11 cellular contexts compared by ENCODE assay signal in genomic region chr14:55122441-55122986, GRCh38. TPM values are rescaled to one million over a fixed set of nuclear protein-coding genes. Genes with fewer than 3 reads are reported as not detected.
A peak's percentile ranks its signal among the peaks of the same experiment; 100 is the strongest.
DNase-seq lines count a peak whose midpoint lies in the region; ATAC-seq, FAIRE-seq and TF ChIP-seq lines count a peak whose summit lies in the region.
"Had no signal": no experiment of that assay in that cellular context is flagged by ENCODE, and none has a peak within 500 bp of the region (broad histone marks: within the 10 kb centered on the region; RNA-seq: fewer than 3 reads in every experiment).

No MANE protein-coding gene starts in this region.

- no peaks in the 10 kb centered on the region for H3K27me3 ChIP-seq in brain microvascular endothelial cell (replicated peaks)
- peaks cover 2 to 4% of the 10 kb centered on the region in 2 experiments; a peak in 3 of 5 replicates for H3K27me3 ChIP-seq in HepG2 (ENCODE audit: control insufficient read depth in 1 of 2, insufficient read depth in 2 of 2, low read length in 2 of 2)
- H3K27me3 ChIP-seq in upper lobe of left lung: no peaks in the 10 kb centered on the region

- TF ChIP-seq CTCF in brain microvascular endothelial cell (IDR thresholded peaks at IDR 0.05; ENCODE audit: low read depth, low read length, missing control alignments): no peak
- TF ChIP-seq CTCF in HepG2 (CRISPR knock-in tag; IDR thresholded peaks at IDR 0.05): no peak
- TF ChIP-seq CTCF in upper lobe of left lung (IDR thresholded peaks at IDR 0.05): no peak

- no peaks in the 10 kb centered on the region for H3K36me3 ChIP-seq in brain microvascular endothelial cell (replicated peaks)
- H3K36me3 ChIP-seq in HepG2 (replicated peaks in 1 of 2; ENCODE audit: control insufficient read depth in 1 of 2, insufficient read depth in 2 of 2, low read length in 2 of 2): no peaks in the 10 kb centered on the region
- no peaks in the 10 kb centered on the region for H3K36me3 ChIP-seq in upper lobe of left lung

- TF ChIP-seq EP300 in HepG2 (IDR thresholded peaks at IDR 0.05; ENCODE audit: low read depth in 2 of 2, low read length in 2 of 2) (no peak), HepG2 (CRISPR knock-in tag; IDR thresholded peaks at IDR 0.05; ENCODE audit: borderline replicate concordance) (no peak), upper lobe of left lung (IDR thresholded peaks at IDR 0.05) (no peak)

- no TSS peak for BruUV-seq in HepG2 (replicated peaks; lab: Mats Ljungman, UMichigan)

- 1% methylated on average over 8 of the region's 8 CpGs for WGBS in HepG2 (ENCODE audit: low lambda C conversion rate)
- WGBS in upper lobe of left lung, 2 donors: 53 to 63% methylated on average over 8 of the region's 8 CpGs

- H3K9ac ChIP-seq in HepG2 (ENCODE audit: insufficient read depth, low read depth, low read length): no peak overlapping the region; the same call in 1 of the 2 replicates

- H3K4me1 ChIP-seq in HepG2 (ENCODE audit: insufficient read depth, low read length) (peaks cover 50% of the 10 kb centered on the region), upper lobe of left lung (peaks cover 24 to 55% (median 48%) of the 10 kb centered on the region in 4 donors)

- H3K4me3 ChIP-seq in brain microvascular endothelial cell (ENCODE audit: low read depth, low read length): no peak overlapping the region
- H3K4me3 ChIP-seq in HepG2 (replicated peaks in 1 of 3; ENCODE audit: insufficient read depth in 1 of 3, low read depth in 2 of 3, low read length in 3 of 3): peak overlapping the region in 1 of 3 experiments; percentile 34; a peak in 1 of 6 replicates
- no peak overlapping the region for H3K4me3 ChIP-seq in upper lobe of left lung

- POLR2A ChIA-PET in HepG2 (lab: Yijun Ruan, JAX): interaction anchor here (1.3 to 3.1 kb wide), 3 partner anchors 14 to 71 kb away, joined by 4 to 22 read pairs (median 14); partner anchors contain the start of gene MAPK1IP1L

- H3K9me3 ChIP-seq in HepG2 (ENCODE audit: low read length) (no peaks in the 10 kb centered on the region), upper lobe of left lung (no peaks in the 10 kb centered on the region)

- TF ChIP-seq POLR2A in HepG2 (IDR thresholded peaks at IDR 0.05; ENCODE audit: insufficient read depth in 1 of 2, low read depth in 2 of 2, low read length in 2 of 2): no peak
- TF ChIP-seq POLR2A in upper lobe of left lung (IDR thresholded peaks at IDR 0.05): no peak

- H4K20me1 ChIP-seq in HepG2 (ENCODE audit: insufficient read depth, low read length): no peaks in the 10 kb centered on the region

- in situ Hi-C loops in brain microvascular endothelial cell (cut with HindIII; ENCODE audit: low pct_ligation_motif_present, low sequenced_read_pairs): no loop called here
- in situ Hi-C loops in HepG2 (cut with HindIII; ENCODE audit: extremely low pct_ligation_motif_present, low pct_unique_long_range_greater_than_20kb): no loop called here

- intact Hi-C loops in HepG2 (cut with micrococcal nuclease; ENCODE audit: unreplicated experiment): no loop called here

- H3K27ac ChIP-seq in brain microvascular endothelial cell (peak overlapping the region; percentile 73), HepG2 (ENCODE audit: extremely low read length, insufficient read depth, low read length) (peak overlapping the region; percentile 61), upper lobe of left lung (peak overlapping the region; percentile 6 to 61 (median 34))

- peak; percentile 29 for DNase-seq in DMS79 treated with DMSO at 0.1 percent for 48 hours (lab: John Stamatoyannopoulos, UW)
- DNase-seq in DMS79 (lab: John Stamatoyannopoulos, UW): no peak
- DNase-seq in brain microvascular endothelial cell: peak; percentile 29
- peak; percentile 34 for DNase-seq in HepG2 (ENCODE audit: low spot score)
- peak in 1 of 2 donors; percentile 45 for DNase-seq in upper lobe of left lung
- no peak for DNase-seq in NOMO-1 treated with DMSO at 0.1 percent for 48 hours (lab: John Stamatoyannopoulos, UW; ENCODE audit: unreplicated experiment)
- DNase-seq in activated gamma-delta T cell treated with Interleukin-2 at 50 U/mL for 16 hours: no peak
- no peak for DNase-seq in SHP77 treated with DMSO at 0.1 percent for 48 hours (lab: John Stamatoyannopoulos, UW)
- DNase-seq: NCI-H2107, retina had no signal

- no peaks in the 10 kb centered on the region for H3K79me2 ChIP-seq in HepG2 (ENCODE audit: insufficient read depth, low read length)

- peak overlapping the region; percentile 70 for H3K4me2 ChIP-seq in HepG2 (ENCODE audit: low read depth, low read length)

- CTCF ChIA-PET in HepG2 (lab: Yijun Ruan, JAX; ENCODE audit: low intra/inter-chr PET ratio, low total read pairs): no interaction called here

- FAIRE-seq in HepG2 (lab: Jason Lieb, UNC): no peak
- FAIRE-seq: endometrium had no signal

- no peak overlapping the region for H2AFZ ChIP-seq in HepG2 (ENCODE audit: low read length)

- ATAC-seq in HepG2 (peak; percentile 87), upper lobe of left lung (ENCODE audit: low FRiP score in 2 of 2) (peak in 1 of 2 donors; percentile 77)

- no peak for TF ChIP-seq RAD21 in HepG2 (CRISPR knock-in tag; IDR thresholded peaks at IDR 0.05)

TF ChIP-seq in HepG2, 621 proteins besides CTCF, POLR2A, EP300 and RAD21 (continues in another document):
- TF ChIP-seq ZNF646 (CRISPR knock-in tag; IDR thresholded peaks at IDR 0.05) (no peak), SMAD1 (CRISPR knock-in tag; IDR thresholded peaks at IDR 0.05; ENCODE audit: borderline replicate concordance, low read depth) (no peak), MEIS1 (CRISPR knock-in tag; IDR thresholded peaks at IDR 0.05; ENCODE audit: borderline replicate concordance) (no peak), ZNF205 (CRISPR knock-in tag; IDR thresholded peaks at IDR 0.05) (no peak), ZFP1 (CRISPR knock-in tag; IDR thresholded peaks at IDR 0.05) (0 out of 2 replicates have a peak, but pooled peaks have one; percentile 7)

RNA-seq across cellular contexts. Expression of gene LGALS3, which starts 6.5 kb away (rescaled TPM):
- total RNA-seq in HepG2 (2016; rRNA removed; fragmentation: Illumina TruSeq; extraction: Trizol) (5.0 and 6.3 TPM in 2 replicates), upper lobe of left lung (100 to 1,000 TPM; 205 to 710 (median 440) TPM)
- 2.6 and 3.6 TPM in 2 replicates for total RNA-seq in HepG2 (2016; cell fraction: cytosol; rRNA removed; fragmentation: Illumina TruSeq; extraction: Trizol; ENCODE audit: low read depth)
- total RNA-seq in HepG2 (2016; cell fraction: insoluble cytoplasmic fraction; rRNA removed; fragmentation: Illumina TruSeq; extraction: Trizol): 6.6 and 7.4 TPM in 2 replicates
- 2.7 and 2.8 TPM in 2 replicates for total RNA-seq in HepG2 (2016; cell fraction: membrane; rRNA removed; fragmentation: Illumina TruSeq; extraction: Trizol)
- total RNA-seq in HepG2 (2016; cell fraction: nucleus; rRNA removed; fragmentation: Illumina TruSeq; extraction: Trizol): 2.9 TPM in 2 replicates
- polyA plus RNA-seq in HepG2 (2011; rRNA removed): 92.2 and 97.4 TPM in 2 replicates
- 78.8 and 85.7 TPM in 2 replicates for polyA plus RNA-seq in HepG2 (2011; cell fraction: cytosol; rRNA removed)
- polyA plus RNA-seq in HepG2 (2011; cell fraction: nucleus; rRNA removed): 48.6 and 48.9 TPM in 2 replicates
- polyA plus RNA-seq in HepG2 (2012): 16.0 and 39.9 TPM in 2 replicates
- 5.0 and 5.9 TPM in 2 replicates for polyA plus RNA-seq in HepG2 (2016; cell fraction: cytosol; fragmentation: Illumina TruSeq; extraction: Trizol; ENCODE audit: low read depth)
- 10.5 and 10.8 TPM in 2 replicates for polyA plus RNA-seq in HepG2 (2016; cell fraction: insoluble cytoplasmic fraction; fragmentation: Illumina TruSeq; extraction: Trizol; ENCODE audit: low read depth)
- 3.3 TPM in 2 replicates for polyA plus RNA-seq in HepG2 (2016; cell fraction: membrane; fragmentation: Illumina TruSeq; extraction: Trizol; ENCODE audit: low read depth)
- polyA plus RNA-seq in HepG2 (2016; cell fraction: nucleus; fragmentation: Illumina TruSeq; extraction: Trizol; ENCODE audit: insufficient read depth, low read depth): 6.0 and 6.6 TPM in 2 replicates
- 42.0 and 143 TPM in 2 replicates for polyA minus RNA-seq in HepG2 (2011; rRNA and poly(A)+ RNA removed; ENCODE audit: low replicate concordance)
- 30.7 and 33.1 TPM in 2 replicates for polyA minus RNA-seq in HepG2 (2011; cell fraction: cytosol; rRNA and poly(A)+ RNA removed)
- 12.0 and 17.0 TPM in 2 replicates for polyA minus RNA-seq in HepG2 (2011; cell fraction: nucleus; rRNA and poly(A)+ RNA removed)

Comparison
In these comparisons a context has a peak if more than half of its experiments do, and no peak if none do; other contexts are left out.
1. DNase-seq: peak in DMS79 treated with DMSO at 0.1 percent for 48 hours (single experiment), brain microvascular endothelial cell (single experiment) and HepG2 (single experiment); none in DMS79 (single experiment), NOMO-1 treated with DMSO at 0.1 percent for 48 hours (single experiment), activated gamma-delta T cell treated with Interleukin-2 at 50 U/mL for 16 hours (single experiment) and SHP77 treated with DMSO at 0.1 percent for 48 hours (single experiment).
2. RNA of gene LGALS3, which starts 6.5 kb away (total RNA-seq): 205 to 710 TPM in upper lobe of left lung; 2.6 to 7.4 TPM in HepG2; every median in the first group is over 10 times any median in the second.
3. Peak in every context shown above with its lines, with median percentiles within 50 percentile points of each other: H3K27ac ChIP-seq.